Comparison of ENCODE assay signal across 13 cellular contexts in the genomic region with DNA sequence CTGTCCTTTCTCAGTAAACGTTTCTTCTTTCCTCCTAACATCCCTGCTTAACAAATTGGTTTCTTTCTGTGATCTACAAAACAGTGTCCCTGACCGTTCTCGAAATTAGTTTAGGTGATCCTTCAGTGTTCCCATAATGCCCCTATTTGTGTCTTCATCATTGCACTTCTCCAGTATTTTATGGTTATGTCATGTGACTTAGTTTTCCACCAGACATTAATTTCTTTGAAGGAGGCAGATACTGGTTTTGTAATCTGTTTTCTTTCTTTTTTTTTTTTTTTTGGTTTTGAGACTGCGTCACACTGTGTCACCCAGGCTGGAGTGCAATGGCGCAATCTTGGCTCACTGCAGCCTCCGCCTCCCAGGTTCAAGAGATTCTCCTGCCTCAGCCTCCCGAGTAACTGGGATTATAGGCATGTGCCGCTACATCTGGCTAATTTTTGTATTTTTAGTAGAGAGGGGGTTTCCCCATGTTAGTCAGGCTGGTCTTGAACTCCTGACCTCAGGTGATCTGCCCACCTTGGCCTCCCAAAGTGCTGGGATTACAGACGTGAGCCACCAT. TPM values are rescaled to one million over a fixed set of nuclear protein-coding genes. Genes with fewer than 3 reads are reported as not detected.
DNase-seq lines count a peak whose midpoint lies in the region; ATAC-seq and TF ChIP-seq lines count a peak whose summit lies in the region.
"Not testable (repeated sequence)": the region's sequence is repeated elsewhere in the genome, so short reads cannot be mapped to it uniquely, and the experiment has no call there.
"Had no signal": no experiment of that assay in that cellular context is flagged by ENCODE, and none has a peak within 500 bp of the region (broad histone marks: within the 10 kb centered on the region; RNA-seq: fewer than 3 reads in every experiment).

No MANE protein-coding gene starts in this region.

- not testable (repeated sequence) for ATAC-seq in activated CD8-positive, alpha-beta memory T cell treated with anti-CD3 and anti-CD28 coated beads, Interleukin-2, amount 10 ng/mL, durations not matched to agents 7 days and 5 days; central memory CD8-positive, alpha-beta T cell (replicated peaks; ENCODE audit: extremely low read depth, poor library complexity, severe bottlenecking); natural killer cell

- not testable (repeated sequence) for H3K4me1 ChIP-seq in H9 (ENCODE audit: insufficient read depth, low read length)

- not testable (repeated sequence) for H3K14ac ChIP-seq in H9 (ENCODE audit: insufficient read depth, low read length)

- not testable (repeated sequence) for H3T11ph ChIP-seq in H9 (ENCODE audit: low read length)

- H3K36me3 Mint-ChIP-seq in H9 (ENCODE audit: insufficient read depth in 1 of 3, low read depth in 3 of 3) (peaks cover 27 to 46% (median 40%) of the 10 kb centered on the region in 3 experiments; a peak in 6 of 7 replicates), natural killer cell (peaks cover 16% of the 10 kb centered on the region)
- H3K36me3 Mint-ChIP-seq in T-helper 2 cell treated with Interferon-gamma antibody and Interleukin-4, amounts not matched to agents 5 μg/mL and 100 μg/mL, for 36 hours (ENCODE audit: low read depth): peaks cover 60% of the 10 kb centered on the region
- peaks cover 52% of the 10 kb centered on the region for H3K36me3 Mint-ChIP-seq in activated CD8-positive, alpha-beta memory T cell treated with anti-CD3 and anti-CD28 coated beads, Interleukin-2, amount 10 ng/mL, durations not matched to agents 7 days and 5 days
- peaks cover 25% of the 10 kb centered on the region for H3K36me3 Mint-ChIP-seq in activated naive CD4-positive, alpha-beta T cell treated with anti-CD3 and anti-CD28 coated beads, Interleukin-2, amount 50 U/mL, for 24 hours
- H3K36me3 Mint-ChIP-seq in central memory CD8-positive, alpha-beta T cell (ENCODE audit: insufficient read depth): peaks cover 37% of the 10 kb centered on the region

- H3K9me3 Mint-ChIP-seq in H9; T-helper 2 cell treated with Interferon-gamma antibody and Interleukin-4, amounts not matched to agents 5 μg/mL and 100 μg/mL, for 36 hours; activated CD8-positive, alpha-beta memory T cell treated with anti-CD3 and anti-CD28 coated beads, Interleukin-2, amount 10 ng/mL, durations not matched to agents 7 days and 5 days (ENCODE audit: low read depth); activated naive CD4-positive, alpha-beta T cell treated with anti-CD3 and anti-CD28 coated beads, Interleukin-2, amount 50 U/mL, for 24 hours; central memory CD8-positive, alpha-beta T cell; natural killer cell: not testable (repeated sequence)

- not testable (repeated sequence) for H2AFZ ChIP-seq in H9 (ENCODE audit: low read length)

- not testable (repeated sequence) for H3K4me2 ChIP-seq in H9 (ENCODE audit: insufficient read depth, insufficient read length, low read length)

- not testable (repeated sequence) for H3K27ac ChIP-seq in H9 (ENCODE audit: insufficient read length, low read depth, low read length)

- H3K23me2 ChIP-seq in H9 (ENCODE audit: insufficient read length, low read depth, low read length, poor library complexity, severe bottlenecking): not testable (repeated sequence)

- H3K4me1 Mint-ChIP-seq in H9 (peaks cover 11 to 17% of the 10 kb centered on the region in 2 experiments; a peak in 3 of 4 replicates), natural killer cell (peaks cover 66 to 78% of the 10 kb centered on the region in 2 donors)
- H3K4me1 Mint-ChIP-seq in T-helper 2 cell treated with Interferon-gamma antibody and Interleukin-4, amounts not matched to agents 5 μg/mL and 100 μg/mL, for 36 hours (ENCODE audit: low read depth): peaks cover 64% of the 10 kb centered on the region
- peaks cover 67% of the 10 kb centered on the region for H3K4me1 Mint-ChIP-seq in activated CD8-positive, alpha-beta memory T cell treated with anti-CD3 and anti-CD28 coated beads, Interleukin-2, amount 10 ng/mL, durations not matched to agents 7 days and 5 days
- H3K4me1 Mint-ChIP-seq in activated naive CD4-positive, alpha-beta T cell treated with anti-CD3 and anti-CD28 coated beads, Interleukin-2, amount 50 U/mL, for 24 hours: peaks cover 89% of the 10 kb centered on the region
- peaks cover 58% of the 10 kb centered on the region for H3K4me1 Mint-ChIP-seq in central memory CD8-positive, alpha-beta T cell

- H3K23ac ChIP-seq in H9 (ENCODE audit: insufficient read length, low read depth, low read length): not testable (repeated sequence)

- not testable (repeated sequence) for H3K4me3 Mint-ChIP-seq in H9; T-helper 2 cell treated with Interferon-gamma antibody and Interleukin-4, amounts not matched to agents 5 μg/mL and 100 μg/mL, for 36 hours; activated CD8-positive, alpha-beta memory T cell treated with anti-CD3 and anti-CD28 coated beads, Interleukin-2, amount 10 ng/mL, durations not matched to agents 7 days and 5 days; activated naive CD4-positive, alpha-beta T cell treated with anti-CD3 and anti-CD28 coated beads, Interleukin-2, amount 50 U/mL, for 24 hours; central memory CD8-positive, alpha-beta T cell; natural killer cell

- not testable (repeated sequence) for H3K18ac ChIP-seq in H9 (ENCODE audit: insufficient read length, low read depth, low read length)

- H3K27me3 ChIP-seq in H9 (ENCODE audit: insufficient read depth, low read length): not testable (repeated sequence)

- H2BK12ac ChIP-seq in H9 (ENCODE audit: insufficient read length, low read depth, low read length): not testable (repeated sequence)

- H4K20me1 ChIP-seq in H9 (ENCODE audit: control insufficient read depth, insufficient read depth, insufficient read length): not testable (repeated sequence)

- peaks cover 36% of the 10 kb centered on the region; the same call in 1 of the 2 replicates for H3K79me2 ChIP-seq in H9 (ENCODE audit: insufficient read depth, low read length)

- CTCF ChIA-PET in activated CD8-positive, alpha-beta memory T cell treated with anti-CD3 and anti-CD28 coated beads, Interleukin-2, amount 10 ng/mL, durations not matched to agents 7 days and 5 days (lab: Charles Lee): interaction anchor here (3.3 kb wide), 1 partner anchor 9 kb away, joined by 15 read pairs; a partner anchor contains a TSS

- H4K5ac ChIP-seq in H9 (ENCODE audit: insufficient read length, low read depth, low read length): not testable (repeated sequence)

- not testable (repeated sequence) for H4K8ac ChIP-seq in H9 (replicated peaks; ENCODE audit: insufficient read length, low read depth, low read length)

- not testable (repeated sequence) for H2AK5ac ChIP-seq in H9 (ENCODE audit: insufficient read length, low read length)

- H2BK20ac ChIP-seq in H9 (ENCODE audit: low read depth, low read length, poor library complexity, severe bottlenecking): not testable (repeated sequence)

- not testable (repeated sequence) for H4K91ac ChIP-seq in H9 (ENCODE audit: insufficient read length, low read depth, low read length)

- H2BK5ac ChIP-seq in H9 (ENCODE audit: insufficient read length, low read length): not testable (repeated sequence)

- H3K9me3 ChIP-seq in H9 (ENCODE audit: control insufficient read depth, low read depth, low read length): not testable (repeated sequence)

- peaks cover 10% of the 10 kb centered on the region for H3K79me1 ChIP-seq in H9 (ENCODE audit: insufficient read depth, low read depth, low read length, poor library complexity, severe bottlenecking)

- intact Hi-C loops in natural killer cell (cut with micrococcal nuclease): not testable (repeated sequence)

- H3K56ac ChIP-seq in H9 (ENCODE audit: insufficient read length, low read depth, low read length): not testable (repeated sequence)

- H3K27ac Mint-ChIP-seq in H9 (0 out of 7 replicates have a peak overlapping the region, but pooled peaks of 2 of the 3 experiments have one; percentile 14 to 37), natural killer cell (peak overlapping the region; percentile 6 to 56)
- peak overlapping the region; percentile 35 for H3K27ac Mint-ChIP-seq in T-helper 2 cell treated with Interferon-gamma antibody and Interleukin-4, amounts not matched to agents 5 μg/mL and 100 μg/mL, for 36 hours
- peak overlapping the region; percentile 58 for H3K27ac Mint-ChIP-seq in activated CD8-positive, alpha-beta memory T cell treated with anti-CD3 and anti-CD28 coated beads, Interleukin-2, amount 10 ng/mL, durations not matched to agents 7 days and 5 days
- peak overlapping the region; percentile 32 for H3K27ac Mint-ChIP-seq in activated naive CD4-positive, alpha-beta T cell treated with anti-CD3 and anti-CD28 coated beads, Interleukin-2, amount 50 U/mL, for 24 hours
- H3K27ac Mint-ChIP-seq in central memory CD8-positive, alpha-beta T cell (ENCODE audit: low read depth): peak overlapping the region; percentile 68

- not testable (repeated sequence) for H3K27me3 Mint-ChIP-seq in H9 (ENCODE audit: low read depth); T-helper 2 cell treated with Interferon-gamma antibody and Interleukin-4, amounts not matched to agents 5 μg/mL and 100 μg/mL, for 36 hours (ENCODE audit: low read depth); activated CD8-positive, alpha-beta memory T cell treated with anti-CD3 and anti-CD28 coated beads, Interleukin-2, amount 10 ng/mL, durations not matched to agents 7 days and 5 days; activated naive CD4-positive, alpha-beta T cell treated with anti-CD3 and anti-CD28 coated beads, Interleukin-2, amount 50 U/mL, for 24 hours; central memory CD8-positive, alpha-beta T cell; natural killer cell (ENCODE audit: low read depth in 2 of 2)

- H3K9ac ChIP-seq in H9 (ENCODE audit: extremely low read depth, insufficient read length, low read length): not testable (repeated sequence)

- WGBS in H9 (ENCODE audit: extremely low coverage, insufficient read length, low lambda C conversion rate): no CpG with 5 or more reads among the region's 9 CpGs

- TF ChIP-seq CTCF in H9 (conservative IDR thresholded peaks at IDR 0.05); natural killer cell (IDR thresholded peaks at IDR 0.05): not testable (repeated sequence)

- H2BK120ac ChIP-seq in H9 (ENCODE audit: low read depth, low read length, poor library complexity, severe bottlenecking): not testable (repeated sequence)

- H2BK15ac ChIP-seq in H9 (ENCODE audit: low read depth, low read length): not testable (repeated sequence)

- not testable (repeated sequence) for H3K4ac ChIP-seq in H9 (ENCODE audit: low read depth, low read length)

- DNase-seq in AML-193 (lab: John Stamatoyannopoulos, UW) (peak; percentile 21 to 22), NOMO-1 treated with DMSO at 0.1 percent for 48 hours (lab: John Stamatoyannopoulos, UW; ENCODE audit: unreplicated experiment) (peak; percentile 18)
- not testable (repeated sequence) for DNase-seq in H9; T-helper 2 cell treated with Interferon-gamma antibody and Interleukin-4, amounts not matched to agents 5 μg/mL and 100 μg/mL, for 36 hours (ENCODE audit: low spot score); activated CD8-positive, alpha-beta memory T cell treated with anti-CD3 and anti-CD28 coated beads, Interleukin-2, amount 10 ng/mL, durations not matched to agents 7 days and 5 days; central memory CD8-positive, alpha-beta T cell (ENCODE audit: low spot score in 2 of 2); natural killer cell

RNA-seq across cellular contexts. Expression of a gene that starts 49.2 kb away (rescaled TPM):
- total RNA-seq in H9 (2021) (not detected in 2 replicates), natural killer cell (not detected)
- not detected for total RNA-seq in activated CD8-positive, alpha-beta memory T cell treated with anti-CD3 and anti-CD28 coated beads, Interleukin-2, amount 10 ng/mL, durations not matched to agents 7 days and 5 days
- total RNA-seq: GM23248, HT1080, IMR-90, NCI-H460, RPMI7951 had no signal
